7 cellular contexts compared by ENCODE assay signal in genomic region chr19:7069042-7069903, GRCh38.
DNase-seq lines count a peak whose midpoint lies in the region; ATAC-seq lines count a peak whose summit lies in the region.

TSS of gene ZNF557 (plus strand) at chr19:7069703. CDS start at chr19:7075075, 5,372 bp downstream.

- ATAC-seq in GM18511 (IDR thresholded peaks at IDR 0.05; ENCODE audit: unreplicated experiment) (peak; percentile 94), HG03025 (IDR thresholded peaks at IDR 0.05; ENCODE audit: low FRiP score, unreplicated experiment) (peak; percentile 90)

- peak; percentile 94 to 96 for DNase-seq in NCI-H2081 (lab: John Stamatoyannopoulos, UW)
- DNase-seq in T-helper 9 cell, result peak; percentile 99
- DNase-seq in astrocyte of the hippocampus (ENCODE audit: low read depth, low spot score), result peak; percentile 99
- peak; percentile 96 to 98 for DNase-seq in hippocampal formation (lab: John Stamatoyannopoulos, UW)
- DNase-seq in retina, result peak; percentile 99

Comparison
In these comparisons a context has a peak if more than half of its experiments do, and no peak if none do; other contexts are left out.
1. Peak in every context shown above with its lines: DNase-seq and ATAC-seq.